ENCODE assay signal across 29 cellular contexts in genomic region chr5:137233726-137234125, GRCh38.
"Had no signal": no experiment of that assay in that cellular context is flagged by ENCODE, and none has a peak within 500 bp of the region (broad histone marks: within the 10 kb centered on the region; RNA-seq: fewer than 3 reads in every experiment).

No MANE protein-coding gene starts in this region.

- H2AFZ ChIP-seq: neural progenitor cell had no signal

- DNase-seq: activated CD4-positive, alpha-beta T cell treated with anti-CD3 and anti-CD28 coated beads for 48 hours; activated CD4-positive, alpha-beta T cell treated with anti-CD3 and anti-CD28 coated beads, Interleukin-2, amount 50 U/mL, for 48 hours; activated CD8-positive, alpha-beta memory T cell treated with anti-CD3 and anti-CD28 coated beads for 24 hours; activated effector memory CD4-positive, alpha-beta T cell treated with anti-CD3 and anti-CD28 coated beads, Interleukin-2, amount 50 U/mL, for 16 hours; activated naive CD4-positive, alpha-beta T cell treated with anti-CD3 and anti-CD28 coated beads for 36 hours; activated naive CD8-positive, alpha-beta T cell treated with anti-CD3 and anti-CD28 coated beads, Interleukin-2, amount 10 ng/mL, durations not matched to agents 7 days and 5 days; cerebellar nuclear complex; effector memory CD8-positive, alpha-beta T cell; foreskin fibroblast; heart left ventricle; hypothalamus; immature natural killer cell; kidney glomerular epithelial cell; lower lobe of right lung; mesendoderm; natural killer cell; stimulated activated CD4-positive, alpha-beta T cell treated with anti-CD3 and anti-CD28 coated beads, Interleukin-15, amount 100 ng/mL, for 24 hours; stimulated activated CD4-positive, alpha-beta T cell treated with anti-CD3 and anti-CD28 coated beads, Interleukin-2, amount 100 ng/mL, for 24 hours; stimulated activated naive B cell treated with anti-CD40 and anti-IgM and Interleukin-4, amounts not matched to agents 10 μg/mL and 1 μg/mL and 100 μg/mL, for 72 hours; T-helper 9 cell; thyroid gland; upper lobe of left lung had no signal

- H3K4me1 ChIP-seq: heart left ventricle, lower lobe of right lung, right atrium auricular region, stomach, thyroid gland, upper lobe of left lung, vagina had no signal

- H3K36me3 ChIP-seq: cardiac muscle cell, heart left ventricle, lower lobe of right lung, neural progenitor cell, right atrium auricular region, stomach, thyroid gland, upper lobe of left lung, vagina had no signal

- H3K9ac ChIP-seq: neural progenitor cell had no signal

- H3K4me2 ChIP-seq: neural progenitor cell had no signal

- H3K9me3 ChIP-seq: heart left ventricle, lower lobe of right lung, right atrium auricular region, stomach, thyroid gland, upper lobe of left lung, vagina had no signal

- H3K27me3 ChIP-seq: cardiac muscle cell, heart left ventricle, neural progenitor cell, right atrium auricular region, stomach, thyroid gland, upper lobe of left lung, vagina had no signal

- H3K4me3 ChIP-seq: cardiac muscle cell, coronary artery, heart left ventricle, lower lobe of right lung, neural progenitor cell, right atrium auricular region, stomach, thyroid gland, upper lobe of left lung, vagina had no signal

- H3K27ac ChIP-seq: cardiac muscle cell, coronary artery, heart left ventricle, lower lobe of right lung, neural progenitor cell, right atrium auricular region, stomach, thyroid gland, upper lobe of left lung, vagina, VCaP had no signal
